In the genomic region with DNA sequence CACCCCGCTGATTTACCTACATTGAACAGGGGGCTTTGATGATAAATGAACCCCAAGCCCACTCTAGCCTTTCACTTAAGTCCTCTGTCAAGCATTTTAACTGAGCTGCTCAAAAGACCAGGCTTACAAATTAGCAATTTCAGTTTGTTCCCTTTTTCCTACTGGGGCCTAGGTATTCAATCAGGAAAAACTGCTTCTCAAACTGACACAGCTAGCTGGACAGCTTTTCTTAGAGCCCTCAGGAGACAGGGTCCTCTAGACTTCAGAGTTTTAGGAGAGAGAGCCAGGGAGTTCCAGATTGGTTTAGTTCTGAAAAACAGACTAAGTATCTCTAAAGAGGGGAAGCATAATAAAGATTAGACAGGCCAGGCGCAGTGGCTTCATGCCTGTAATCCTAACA, we compare ENCODE assay signal across 15 cellular contexts. TPM values are rescaled to one million over a fixed set of nuclear protein-coding genes. Genes with fewer than 3 reads are reported as not detected.
DNase-seq lines count a peak whose midpoint lies in the region; ATAC-seq and TF ChIP-seq lines count a peak whose summit lies in the region.
"Had no signal": no experiment of that assay in that cellular context is flagged by ENCODE, and none has a peak within 500 bp of the region (broad histone marks: within the 10 kb centered on the region; RNA-seq: fewer than 3 reads in every experiment).

No MANE protein-coding gene starts in this region.

- no peak overlapping the region for H3K4me3 ChIP-seq in HL-60 (replicated peaks; ENCODE audit: insufficient read depth, low read length)
- H3K4me3 ChIP-seq in esophagus (ENCODE audit: low read depth in 1 of 2, low read length in 2 of 2): no peak overlapping the region
- H3K4me3 ChIP-seq in sigmoid colon: no peak overlapping the region
- H3K4me3 ChIP-seq: HAP-1 had no signal

- no peaks in the 10 kb centered on the region for H3K9me3 ChIP-seq in esophagus (ENCODE audit: control insufficient read depth in 2 of 2, insufficient read depth in 1 of 2, low read depth in 1 of 2, low read length in 1 of 2)
- H3K9me3 ChIP-seq in sigmoid colon: no peaks in the 10 kb centered on the region
- H3K9me3 ChIP-seq: HAP-1 had no signal

- no peaks in the 10 kb centered on the region for H3K27me3 ChIP-seq in HL-60 (ENCODE audit: insufficient read depth, poor library complexity, severe bottlenecking)
- H3K27me3 ChIP-seq in esophagus (ENCODE audit: control insufficient read depth in 1 of 2, insufficient read depth in 2 of 2, low read length in 2 of 2): no peaks in the 10 kb centered on the region
- H3K27me3 ChIP-seq in sigmoid colon: no peaks in the 10 kb centered on the region

- TF ChIP-seq EP300 in sigmoid colon (IDR thresholded peaks at IDR 0.05): no peak

- H3K27me3 Mint-ChIP-seq in activated CD4-positive, alpha-beta memory T cell treated with anti-CD3 and anti-CD28 coated beads for 36 hours: no peaks in the 10 kb centered on the region
- no peaks in the 10 kb centered on the region for H3K27me3 Mint-ChIP-seq in activated CD4-positive, alpha-beta memory T cell treated with anti-CD3 and anti-CD28 coated beads, Interleukin-2, amount 10 ng/mL, durations not matched to agents 7 days and 5 days
- H3K27me3 Mint-ChIP-seq in activated T-helper 17 cell treated with anti-CD3 and anti-CD28 coated beads, Interleukin-2, amount 50 U/mL, for 72 hours: no peaks in the 10 kb centered on the region
- H3K27me3 Mint-ChIP-seq: activated CD4-positive, alpha-beta T cell treated with anti-CD3 and anti-CD28 coated beads, Interleukin-2, amount 10 ng/mL, durations not matched to agents 7 days and 5 days; naive B cell had no signal

- ATAC-seq in HG02870 (IDR thresholded peaks at IDR 0.05; ENCODE audit: unreplicated experiment) (no peak), HG03378 (IDR thresholded peaks at IDR 0.05; ENCODE audit: unreplicated experiment) (no peak)
- ATAC-seq in activated T-helper 17 cell treated with anti-CD3 and anti-CD28 coated beads, Interleukin-2, amount 50 U/mL, for 72 hours (replicated peaks): no peak

- peaks cover 19% of the 10 kb centered on the region for H3K36me3 Mint-ChIP-seq in activated CD4-positive, alpha-beta memory T cell treated with anti-CD3 and anti-CD28 coated beads for 36 hours
- H3K36me3 Mint-ChIP-seq in activated CD4-positive, alpha-beta memory T cell treated with anti-CD3 and anti-CD28 coated beads, Interleukin-2, amount 10 ng/mL, durations not matched to agents 7 days and 5 days (ENCODE audit: low read depth): peaks cover 38% of the 10 kb centered on the region
- peaks cover 38% of the 10 kb centered on the region for H3K36me3 Mint-ChIP-seq in activated T-helper 17 cell treated with anti-CD3 and anti-CD28 coated beads, Interleukin-2, amount 50 U/mL, for 72 hours (ENCODE audit: low read depth)

- TF ChIP-seq POLR2A in sigmoid colon (IDR thresholded peaks at IDR 0.05): no peak

- no peak for DNase-seq in activated CD4-positive, alpha-beta memory T cell treated with anti-CD3 and anti-CD28 coated beads for 36 hours
- no peak for DNase-seq in activated CD4-positive, alpha-beta memory T cell treated with anti-CD3 and anti-CD28 coated beads, Interleukin-2, amount 10 ng/mL, durations not matched to agents 7 days and 5 days
- DNase-seq in HL-60 (ENCODE audit: low read depth in 1 of 2, low spot score in 1 of 2) (no peak), sigmoid colon (no peak)
- DNase-seq: activated CD4-positive, alpha-beta T cell treated with anti-CD3 and anti-CD28 coated beads, Interleukin-2, amount 10 ng/mL, durations not matched to agents 7 days and 5 days; DMS 273 treated with DMSO at 0.1 percent for 48 hours; naive B cell; NCI-H2029 treated with DMSO at 0.1 percent for 48 hours; SHP77; small intestine had no signal

- intact Hi-C loops in activated CD4-positive, alpha-beta memory T cell treated with anti-CD3 and anti-CD28 coated beads for 36 hours (cut with micrococcal nuclease): no loop called here
- intact Hi-C loops in sigmoid colon (cut with DNase I): no loop called here

- H3K27ac Mint-ChIP-seq in activated CD4-positive, alpha-beta memory T cell treated with anti-CD3 and anti-CD28 coated beads for 36 hours: peak overlapping the region; percentile 49
- H3K27ac Mint-ChIP-seq in activated CD4-positive, alpha-beta memory T cell treated with anti-CD3 and anti-CD28 coated beads, Interleukin-2, amount 10 ng/mL, durations not matched to agents 7 days and 5 days: no peak overlapping the region
- H3K27ac Mint-ChIP-seq in activated T-helper 17 cell treated with anti-CD3 and anti-CD28 coated beads, Interleukin-2, amount 50 U/mL, for 72 hours: no peak overlapping the region
- H3K27ac Mint-ChIP-seq: activated CD4-positive, alpha-beta T cell treated with anti-CD3 and anti-CD28 coated beads, Interleukin-2, amount 10 ng/mL, durations not matched to agents 7 days and 5 days had no signal

- H3K36me3 ChIP-seq in esophagus (ENCODE audit: control insufficient read depth in 2 of 2, insufficient read depth in 2 of 2, low read length in 1 of 2) (peaks cover 0 to 2% of the 10 kb centered on the region in 2 donors), sigmoid colon (no peaks in the 10 kb centered on the region)

- CTCF ChIA-PET in activated CD4-positive, alpha-beta memory T cell treated with anti-CD3 and anti-CD28 coated beads for 36 hours (lab: Charles Lee): interaction anchor here (0.7 to 11.2 kb wide), 3 partner anchors 20 to 1113 kb away, joined by 5 to 316 read pairs (median 23); partner anchors contain the start of gene ACBD4
- CTCF ChIA-PET in activated CD4-positive, alpha-beta memory T cell treated with anti-CD3 and anti-CD28 coated beads, Interleukin-2, amount 10 ng/mL, durations not matched to agents 7 days and 5 days (lab: Charles Lee): interaction anchor here (0.6 to 3.2 kb wide), 6 partner anchors 18 to 192 kb away, joined by 3 to 35 read pairs (median 7); partner anchors contain the start of gene ACBD4

- TF ChIP-seq CTCF in HL-60 (IDR thresholded peaks at IDR 0.05; ENCODE audit: insufficient read depth, low read length) (no peak), sigmoid colon (IDR thresholded peaks at IDR 0.05) (no peak)

- no peak overlapping the region for H3K4me3 Mint-ChIP-seq in activated CD4-positive, alpha-beta memory T cell treated with anti-CD3 and anti-CD28 coated beads for 36 hours
- no peak overlapping the region for H3K4me3 Mint-ChIP-seq in activated CD4-positive, alpha-beta memory T cell treated with anti-CD3 and anti-CD28 coated beads, Interleukin-2, amount 10 ng/mL, durations not matched to agents 7 days and 5 days
- H3K4me3 Mint-ChIP-seq in activated T-helper 17 cell treated with anti-CD3 and anti-CD28 coated beads, Interleukin-2, amount 50 U/mL, for 72 hours: no peak overlapping the region
- H3K4me3 Mint-ChIP-seq: activated CD4-positive, alpha-beta T cell treated with anti-CD3 and anti-CD28 coated beads, Interleukin-2, amount 10 ng/mL, durations not matched to agents 7 days and 5 days had no signal

- WGBS in esophagus, 2 donors: 91 to 98% methylated on average over 2 of the region's 2 CpGs
- 97 to 99% methylated on average over 2 of the region's 2 CpGs for WGBS in sigmoid colon, 2 donors

- H3K4me1 ChIP-seq in esophagus (ENCODE audit: control insufficient read depth in 2 of 2, insufficient read depth in 2 of 2, low read length in 1 of 2) (peaks cover 2 to 5% of the 10 kb centered on the region in 2 donors), sigmoid colon (peaks cover 0 to 86% (median 75%) of the 10 kb centered on the region in 4 donors)

- H3K27ac ChIP-seq in HL-60 (replicated peaks) (peak overlapping the region; percentile 17; the same call in 1 of the 2 replicates), esophagus (ENCODE audit: low read depth in 2 of 2, low read length in 1 of 2) (peak overlapping the region; percentile 6 to 47), sigmoid colon (peak overlapping the region; percentile 30 to 99 (median 43))

- peaks cover 46% of the 10 kb centered on the region for H3K4me1 Mint-ChIP-seq in activated CD4-positive, alpha-beta memory T cell treated with anti-CD3 and anti-CD28 coated beads for 36 hours (ENCODE audit: low read depth)
- H3K4me1 Mint-ChIP-seq in activated CD4-positive, alpha-beta memory T cell treated with anti-CD3 and anti-CD28 coated beads, Interleukin-2, amount 10 ng/mL, durations not matched to agents 7 days and 5 days: peaks cover 43% of the 10 kb centered on the region
- H3K4me1 Mint-ChIP-seq in activated T-helper 17 cell treated with anti-CD3 and anti-CD28 coated beads, Interleukin-2, amount 50 U/mL, for 72 hours: peaks cover 20% of the 10 kb centered on the region

- H3K9me3 Mint-ChIP-seq in activated CD4-positive, alpha-beta memory T cell treated with anti-CD3 and anti-CD28 coated beads for 36 hours: no peaks in the 10 kb centered on the region
- H3K9me3 Mint-ChIP-seq in activated CD4-positive, alpha-beta memory T cell treated with anti-CD3 and anti-CD28 coated beads, Interleukin-2, amount 10 ng/mL, durations not matched to agents 7 days and 5 days: no peaks in the 10 kb centered on the region
- no peaks in the 10 kb centered on the region for H3K9me3 Mint-ChIP-seq in activated T-helper 17 cell treated with anti-CD3 and anti-CD28 coated beads, Interleukin-2, amount 50 U/mL, for 72 hours
- H3K9me3 Mint-ChIP-seq: activated CD4-positive, alpha-beta T cell treated with anti-CD3 and anti-CD28 coated beads, Interleukin-2, amount 10 ng/mL, durations not matched to agents 7 days and 5 days; naive B cell had no signal

- POLR2A ChIA-PET in activated CD4-positive, alpha-beta memory T cell treated with anti-CD3 and anti-CD28 coated beads for 36 hours (lab: Charles Lee): interaction anchor here (0.9 kb wide), 1 partner anchor 9 kb away, joined by 3 read pairs; no protein-coding TSS in a partner anchor
- POLR2A ChIA-PET in activated CD4-positive, alpha-beta memory T cell treated with anti-CD3 and anti-CD28 coated beads, Interleukin-2, amount 10 ng/mL, durations not matched to agents 7 days and 5 days (lab: Charles Lee): interaction anchor here (0.6 to 0.7 kb wide), 2 partner anchors 18 to 390 kb away, joined by 3 read pairs; no protein-coding TSS in a partner anchor

RNA-seq across cellular contexts. Expression of gene HEXIM2, which starts 6.2 kb away (rescaled TPM):
- 1 to 10 TPM; 5.3 to 5.6 TPM for total RNA-seq in activated CD4-positive, alpha-beta memory T cell treated with anti-CD3 and anti-CD28 coated beads for 36 hours
- total RNA-seq in activated CD4-positive, alpha-beta memory T cell treated with anti-CD3 and anti-CD28 coated beads, Interleukin-2, amount 10 ng/mL, durations not matched to agents 7 days and 5 days: 1 to 10 TPM; 6.5 to 8.0 TPM
- polyA plus RNA-seq in esophagus (1 to 10 TPM; 3.7 to 4.5 TPM), sigmoid colon (1 to 10 TPM; 1.8 to 7.8 (median 6.6) TPM)
- 10 to 100 TPM in 2 of 4 donors, 1 to 10 TPM in 2; 7.5 to 14.7 (median 11.2) TPM for total RNA-seq in sigmoid colon
- total RNA-seq in activated T-helper 17 cell treated with anti-CD3 and anti-CD28 coated beads, Interleukin-2, amount 50 U/mL, for 72 hours: 1 to 10 TPM; 6.1 to 8.5 TPM

RNA-seq across cellular contexts. Expression of gene HEXIM1, which starts 7.2 kb away (rescaled TPM):
- 10 to 100 TPM; 24.9 to 25.4 TPM for total RNA-seq in activated CD4-positive, alpha-beta memory T cell treated with anti-CD3 and anti-CD28 coated beads for 36 hours
- 10 to 100 TPM; 35.0 to 35.8 TPM for total RNA-seq in activated CD4-positive, alpha-beta memory T cell treated with anti-CD3 and anti-CD28 coated beads, Interleukin-2, amount 10 ng/mL, durations not matched to agents 7 days and 5 days
- polyA plus RNA-seq in esophagus (10 to 100 TPM; 20.4 to 24.2 TPM), sigmoid colon (10 to 100 TPM; 21.6 to 38.8 (median 24.7) TPM)
- 10 to 100 TPM; 41.0 to 60.9 (median 49.4) TPM for total RNA-seq in sigmoid colon
- total RNA-seq in activated T-helper 17 cell treated with anti-CD3 and anti-CD28 coated beads, Interleukin-2, amount 50 U/mL, for 72 hours: 10 to 100 TPM; 45.9 to 66.4 TPM

RNA-seq across cellular contexts. Expression of gene ACBD4, which starts 20.0 kb away (rescaled TPM):
- total RNA-seq in activated CD4-positive, alpha-beta memory T cell treated with anti-CD3 and anti-CD28 coated beads for 36 hours: 10 to 100 TPM; 12.5 to 13.8 TPM
- 10 to 100 TPM; 15.0 to 17.8 TPM for total RNA-seq in activated CD4-positive, alpha-beta memory T cell treated with anti-CD3 and anti-CD28 coated beads, Interleukin-2, amount 10 ng/mL, durations not matched to agents 7 days and 5 days
- 1 to 10 TPM; 5.9 to 8.8 TPM for polyA plus RNA-seq in esophagus
- total RNA-seq in sigmoid colon: 10 to 100 TPM; 20.0 to 24.9 (median 21.9) TPM
- polyA plus RNA-seq in sigmoid colon: 10 to 100 TPM; 13.2 to 36.5 (median 20.1) TPM
- total RNA-seq in activated T-helper 17 cell treated with anti-CD3 and anti-CD28 coated beads, Interleukin-2, amount 50 U/mL, for 72 hours: 10 to 100 TPM in 1 of 2 donors, 1 to 10 TPM in 1; 9.8 to 12.6 TPM

RNA-seq across cellular contexts. Expression of gene PLCD3, which starts 23.2 kb away (rescaled TPM):
- 1 to 10 TPM; 4.3 to 4.4 TPM for total RNA-seq in activated CD4-positive, alpha-beta memory T cell treated with anti-CD3 and anti-CD28 coated beads for 36 hours
- 1 to 10 TPM; 2.7 to 3.1 TPM for total RNA-seq in activated CD4-positive, alpha-beta memory T cell treated with anti-CD3 and anti-CD28 coated beads, Interleukin-2, amount 10 ng/mL, durations not matched to agents 7 days and 5 days
- 10 to 100 TPM; 34.2 to 47.3 TPM for polyA plus RNA-seq in esophagus
- total RNA-seq in sigmoid colon: 10 to 100 TPM; 27.4 to 45.7 (median 33.9) TPM
- 100 to 1,000 TPM; 114 to 274 (median 137) TPM for polyA plus RNA-seq in sigmoid colon
- total RNA-seq in activated T-helper 17 cell treated with anti-CD3 and anti-CD28 coated beads, Interleukin-2, amount 50 U/mL, for 72 hours: 1 to 10 TPM; 3.1 to 6.5 TPM
